Comparison of ENCODE assay signal across 15 cellular contexts in genomic region chr9:94611638-94612068, GRCh38. TPM values are rescaled to one million over a fixed set of nuclear protein-coding genes. Genes with fewer than 3 reads are reported as not detected.
DNase-seq lines count a peak whose midpoint lies in the region; ATAC-seq lines count a peak whose summit lies in the region.
"Had no signal": no experiment of that assay in that cellular context is flagged by ENCODE, and none has a peak within 500 bp of the region (broad histone marks: within the 10 kb centered on the region; RNA-seq: fewer than 3 reads in every experiment).

No MANE protein-coding gene starts in this region.

- H3K36me3 Mint-ChIP-seq in activated naive CD4-positive, alpha-beta T cell treated with anti-CD3 and anti-CD28 coated beads, Interleukin-2, amount 10 ng/mL, durations not matched to agents 7 days and 5 days = no peaks in the 10 kb centered on the region

- ATAC-seq in GM21723 (IDR thresholded peaks at IDR 0.05; ENCODE audit: unreplicated experiment) (no peak), HG03045 (IDR thresholded peaks at IDR 0.05; ENCODE audit: unreplicated experiment) (no peak)
- ATAC-seq: upper lobe of right lung had no signal

- H3K4me1 ChIP-seq in Karpas-422 (ENCODE audit: low read length) = no peaks in the 10 kb centered on the region
- H3K4me1 ChIP-seq: ascending aorta, upper lobe of right lung had no signal

- H3K27me3 Mint-ChIP-seq in activated naive CD4-positive, alpha-beta T cell treated with anti-CD3 and anti-CD28 coated beads, Interleukin-2, amount 10 ng/mL, durations not matched to agents 7 days and 5 days = peaks cover 52% of the 10 kb centered on the region

- no peak overlapping the region for H3K4me2 ChIP-seq in Karpas-422 (ENCODE audit: low read depth, low read length, poor library complexity, severe bottlenecking)

- no peaks in the 10 kb centered on the region for H3K9me3 Mint-ChIP-seq in activated naive CD4-positive, alpha-beta T cell treated with anti-CD3 and anti-CD28 coated beads, Interleukin-2, amount 10 ng/mL, durations not matched to agents 7 days and 5 days
- H3K9me3 Mint-ChIP-seq: nephron had no signal

- H3K36me3 ChIP-seq in Karpas-422 (ENCODE audit: insufficient read depth, low read length) = no peaks in the 10 kb centered on the region
- H3K36me3 ChIP-seq: ascending aorta had no signal

- peak; percentile 32 for DNase-seq in Karpas-422
- peak; percentile 85 for DNase-seq in activated CD4-positive, alpha-beta T cell treated with anti-CD3 and anti-CD28 coated beads for 48 hours
- DNase-seq in activated naive CD4-positive, alpha-beta T cell treated with anti-CD3 and anti-CD28 coated beads, Interleukin-2, amount 10 ng/mL, durations not matched to agents 7 days and 5 days = peak; percentile 30
- DNase-seq in stimulated activated CD4-positive, alpha-beta T cell treated with anti-CD3 and anti-CD28 coated beads, Interleukin-4, amount 100 ng/mL, for 24 hours = peak; percentile 65
- no peak for DNase-seq in AG20443 (ENCODE audit: low spot score)
- no peak for DNase-seq in caudate nucleus (lab: John Stamatoyannopoulos, UW)
- DNase-seq: effector CD8-positive, alpha-beta T cell; upper lobe of right lung had no signal

- no peaks in the 10 kb centered on the region for H3K9me2 ChIP-seq in Karpas-422 (replicated peaks; ENCODE audit: insufficient read depth, low read length)

- H3K79me2 ChIP-seq in Karpas-422 (ENCODE audit: low read length) = no peaks in the 10 kb centered on the region

- CTCF ChIA-PET in activated naive CD4-positive, alpha-beta T cell treated with anti-CD3 and anti-CD28 coated beads, Interleukin-2, amount 10 ng/mL, durations not matched to agents 7 days and 5 days (lab: Charles Lee) = no interaction called here

- H3K4me3 ChIP-seq in Karpas-422 (ENCODE audit: low read length) = no peak overlapping the region
- H3K4me3 ChIP-seq: ascending aorta, upper lobe of right lung had no signal

- no peak overlapping the region for H3K9ac ChIP-seq in Karpas-422 (ENCODE audit: low read length)

- no peaks in the 10 kb centered on the region for H3K27me3 ChIP-seq in Karpas-422 (ENCODE audit: low read length)
- H3K27me3 ChIP-seq: ascending aorta, upper lobe of right lung had no signal

- H4K20me1 ChIP-seq in Karpas-422 (ENCODE audit: insufficient read depth, low read depth, low read length) = no peaks in the 10 kb centered on the region

- H3K4me3 Mint-ChIP-seq in activated naive CD4-positive, alpha-beta T cell treated with anti-CD3 and anti-CD28 coated beads, Interleukin-2, amount 10 ng/mL, durations not matched to agents 7 days and 5 days = no peak overlapping the region
- H3K4me3 Mint-ChIP-seq: nephron had no signal

- no peak overlapping the region for H3K27ac ChIP-seq in Karpas-422 (ENCODE audit: low read length)
- no peak overlapping the region for H3K27ac ChIP-seq in caudate nucleus (ENCODE audit: low read depth, low read length)
- H3K27ac ChIP-seq: ascending aorta, C4-2B, upper lobe of right lung had no signal

- H3K27ac Mint-ChIP-seq in activated naive CD4-positive, alpha-beta T cell treated with anti-CD3 and anti-CD28 coated beads, Interleukin-2, amount 10 ng/mL, durations not matched to agents 7 days and 5 days = no peak overlapping the region
- H3K27ac Mint-ChIP-seq: nephron had no signal

- H2AFZ ChIP-seq in Karpas-422 (ENCODE audit: low read length) = no peak overlapping the region

- H3K9me3 ChIP-seq in Karpas-422 (ENCODE audit: low read length) = no peaks in the 10 kb centered on the region
- H3K9me3 ChIP-seq: ascending aorta, upper lobe of right lung had no signal

- H3K4me1 Mint-ChIP-seq in activated naive CD4-positive, alpha-beta T cell treated with anti-CD3 and anti-CD28 coated beads, Interleukin-2, amount 10 ng/mL, durations not matched to agents 7 days and 5 days = peaks cover 14% of the 10 kb centered on the region

RNA-seq across cellular contexts. Expression of gene FBP2, which starts 18.0 kb away (rescaled TPM):
- total RNA-seq in Karpas-422 (2014; rRNA removed; shearing (Covaris generic); ENCODE audit: low replicate concordance) = not detected in 2 replicates
- total RNA-seq: ascending aorta, glomerular endothelial cell, left colon, upper lobe of right lung had no signal

RNA-seq across cellular contexts. Expression of gene FBP1, which starts 27.7 kb away (rescaled TPM):
- total RNA-seq in Karpas-422 (2014; rRNA removed; shearing (Covaris generic); ENCODE audit: low replicate concordance) = not detected in 2 replicates

RNA-seq across cellular contexts. Expression of gene PCAT7, which starts 56.8 kb away (rescaled TPM):
- not detected in 2 replicates for total RNA-seq in Karpas-422 (2014; rRNA removed; shearing (Covaris generic); ENCODE audit: low replicate concordance)
- total RNA-seq: ascending aorta, glomerular endothelial cell had no signal

Comparison
In these comparisons a context has a peak if more than half of its experiments do, and no peak if none do; other contexts are left out.
1. DNase-seq: peak in Karpas-422 (single experiment), activated CD4-positive, alpha-beta T cell treated with anti-CD3 and anti-CD28 coated beads for 48 hours (single experiment), activated naive CD4-positive, alpha-beta T cell treated with anti-CD3 and anti-CD28 coated beads, Interleukin-2, amount 10 ng/mL, durations not matched to agents 7 days and 5 days (single experiment) and stimulated activated CD4-positive, alpha-beta T cell treated with anti-CD3 and anti-CD28 coated beads, Interleukin-4, amount 100 ng/mL, for 24 hours (single experiment); none in AG20443 (single experiment) and caudate nucleus (0 of 61).